In the genomic region with DNA sequence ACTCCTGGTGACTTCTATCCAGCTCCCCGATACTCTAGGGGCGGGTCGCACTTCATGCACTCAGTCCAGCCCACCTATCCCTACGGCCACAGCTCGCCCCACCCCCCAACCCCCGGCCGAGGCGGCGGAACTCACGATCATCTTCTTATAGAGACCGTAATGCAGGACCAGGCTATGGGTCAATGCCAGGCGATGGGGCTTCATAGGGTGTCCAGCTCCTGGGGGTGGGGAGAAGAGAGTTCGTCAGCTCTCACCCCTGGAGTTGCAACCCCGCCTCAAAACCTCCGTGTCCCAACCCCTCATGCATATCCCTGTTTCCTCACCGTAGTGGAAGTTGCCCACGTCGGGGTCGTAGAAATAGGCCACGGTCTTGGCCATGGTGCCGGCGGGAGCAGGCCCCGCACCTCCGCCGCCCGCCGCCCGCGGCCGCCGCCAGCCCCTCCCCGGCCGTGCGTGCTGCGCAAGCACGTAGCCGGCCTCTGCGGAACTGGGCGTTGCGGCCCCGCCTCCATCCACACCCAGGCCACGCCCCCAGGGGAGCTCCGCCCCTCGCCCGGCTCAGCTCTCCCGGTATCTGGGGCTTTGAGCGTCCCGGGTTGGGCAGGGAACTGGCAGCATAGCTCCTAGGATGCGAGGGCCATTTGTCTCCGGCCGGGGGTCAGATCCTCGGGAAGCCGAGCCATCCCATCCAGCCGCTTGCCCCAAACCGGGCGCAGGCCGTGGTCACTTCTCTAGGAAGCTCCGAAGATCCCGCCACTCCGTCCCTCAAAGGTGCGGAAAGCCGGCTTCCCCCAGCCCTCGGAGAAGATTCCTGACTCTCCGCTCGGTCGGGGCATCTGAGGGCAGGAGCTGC, we compare ENCODE assay signal across 8 cellular contexts. TPM values are rescaled to one million over a fixed set of nuclear protein-coding genes. Genes with fewer than 3 reads are reported as not detected.
DNase-seq lines count a peak whose midpoint lies in the region; ATAC-seq and TF ChIP-seq lines count a peak whose summit lies in the region.

A gene (minus strand): TSS at position 437 of the 853 bp plus-strand sequence. CDS start 59 bp downstream, at position 378.
A gene with protein sequence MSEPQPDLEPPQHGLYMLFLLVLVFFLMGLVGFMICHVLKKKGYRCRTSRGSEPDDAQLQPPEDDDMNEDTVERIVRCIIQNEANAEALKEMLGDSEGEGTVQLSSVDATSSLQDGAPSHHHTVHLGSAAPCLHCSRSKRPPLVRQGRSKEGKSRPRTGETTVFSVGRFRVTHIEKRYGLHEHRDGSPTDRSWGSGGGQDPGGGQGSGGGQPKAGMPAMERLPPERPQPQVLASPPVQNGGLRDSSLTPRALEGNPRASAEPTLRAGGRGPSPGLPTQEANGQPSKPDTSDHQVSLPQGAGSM (plus strand): TSS at position 585 of the 853 bp plus-strand sequence. CDS start 1,229 bp downstream, outside the sequence.

- in situ Hi-C loops in GM18951 (cut with MboI; ENCODE audit: low sequenced_read_pairs, unreplicated experiment), result no loop called here

- ATAC-seq in HG03175 (IDR thresholded peaks at IDR 0.05; ENCODE audit: unreplicated experiment) (peak; percentile 79), left colon (peak; percentile 95)

- intact Hi-C loops in left colon (cut with DNase I, micrococcal nuclease), result no loop called here

- DNase-seq in AG09319 (ENCODE audit: extremely low read depth, low read depth) (peak; percentile 70), NCI-H446 treated with DMSO at 0.1 percent for 48 hours (lab: John Stamatoyannopoulos, UW) (peak; percentile 58), cerebellum (ENCODE audit: low spot score) (peak; percentile 98), left colon (peak; percentile 93 to 97)
- DNase-seq in activated CD4-positive, alpha-beta T cell treated with anti-CD3 and anti-CD28 coated beads for 24 hours (ENCODE audit: low read depth in 2 of 2), result peak; percentile 92 to 95
- DNase-seq in stimulated activated CD4-positive, alpha-beta T cell treated with anti-CD3 and anti-CD28 coated beads, Interleukin-1b, Interleukin-23, amount 100 ng/mL, for 24 hours (ENCODE audit: low read depth in 4 of 4, low spot score in 1 of 4), result peak; percentile 84 to 97 (median 92)

- TF ChIP-seq CTCF in AG09319 (IDR thresholded peaks at IDR 0.05; ENCODE audit: low read depth, low read length), result no peak

- peak; percentile 92 for TF ChIP-seq POLR2A in GM18951 (IDR thresholded peaks at IDR 0.05; ENCODE audit: extremely low read depth, insufficient read depth, insufficient read length)

RNA-seq across cellular contexts. Expression of the first gene that starts in this region (rescaled TPM):
- total RNA-seq in cerebellum, result 56.3 TPM
- total RNA-seq in left colon, result 10 to 100 TPM; 37.8 to 40.5 TPM

RNA-seq across cellular contexts. Expression of the second gene that starts in this region (rescaled TPM):
- total RNA-seq in cerebellum (8.0 TPM), left colon (1 to 10 TPM; 2.9 to 3.5 TPM)

Comparison
In these comparisons a context has a peak if more than half of its experiments do, and no peak if none do; other contexts are left out.
1. Peak in every context shown above with its lines: DNase-seq and ATAC-seq.